9 cellular contexts compared by ENCODE assay signal in genomic region chr9:128911529-128912035, GRCh38. TPM values are rescaled to one million over a fixed set of nuclear protein-coding genes. Genes with fewer than 3 reads are reported as not detected.
A peak's percentile ranks its signal among the peaks of the same experiment; 100 is the strongest.
DNase-seq lines count a peak whose midpoint lies in the region; ATAC-seq and TF ChIP-seq lines count a peak whose summit lies in the region.
"Had no signal": no experiment of that assay in that cellular context is flagged by ENCODE, and none has a peak within 500 bp of the region (broad histone marks: within the 10 kb centered on the region; RNA-seq: fewer than 3 reads in every experiment).

No MANE protein-coding gene starts in this region.

- H3K4me3 ChIP-seq in AG10803 (ENCODE audit: low read length) = no peak overlapping the region
- no peak overlapping the region for H3K4me3 ChIP-seq in Panc1 (ENCODE audit: low read depth in 2 of 2, low read length in 2 of 2)
- H3K4me3 ChIP-seq in esophagus squamous epithelium = peak overlapping the region in 1 of 4 donors; percentile 35

- H3K4me1 ChIP-seq in Panc1 (ENCODE audit: control insufficient read depth, insufficient read depth, low read length) = peaks cover 12% of the 10 kb centered on the region; the same call in 1 of the 2 replicates
- H3K4me1 ChIP-seq in esophagus squamous epithelium = peaks cover 36 to 76% (median 70%) of the 10 kb centered on the region in 3 donors

- H3K27me3 ChIP-seq in Panc1 (ENCODE audit: control insufficient read depth, insufficient read depth, low read length) (no peaks in the 10 kb centered on the region), esophagus squamous epithelium (no peaks in the 10 kb centered on the region)

- H3K9me3 ChIP-seq in Panc1 (ENCODE audit: control insufficient read depth, insufficient read depth, low read depth, low read length) (no peaks in the 10 kb centered on the region), esophagus squamous epithelium (no peaks in the 10 kb centered on the region)

- DNase-seq in AG10803 (ENCODE audit: low read depth) = peak; percentile 72
- DNase-seq in Panc1 (ENCODE audit: low read depth, low spot score) = no peak
- DNase-seq in esophagus squamous epithelium (lab: John Stamatoyannopoulos, UW) = no peak
- DNase-seq in natural killer cell = no peak
- DNase-seq: stimulated activated CD4-positive, alpha-beta T cell treated with anti-CD3 and anti-CD28 coated beads, Interleukin-12 subunit alpha, Interleukin-12 subunit beta, amount 100 ng/mL, for 4 hours had no signal

- in situ Hi-C loops in Panc1 (cut with HindIII; ENCODE audit: low pct_unique_long_range_greater_than_20kb, low sequenced_read_pairs) = no loop called here

- POLR2A ChIA-PET in Panc1 (lab: Charles Lee) = no interaction called here

- peaks cover 23 to 76% of the 10 kb centered on the region in 2 donors for H3K4me1 Mint-ChIP-seq in natural killer cell

- H3K27ac ChIP-seq in Panc1 (ENCODE audit: low read length) (no peak overlapping the region; the same call in 1 of the 2 replicates), esophagus squamous epithelium (peak overlapping the region; percentile 74 to 93 (median 91))

- TF ChIP-seq CTCF in AG10803 (conservative IDR thresholded peaks at IDR 0.05; ENCODE audit: low read length) (no peak), Panc1 (IDR thresholded peaks at IDR 0.05) (no peak), esophagus squamous epithelium (IDR thresholded peaks at IDR 0.05) (no peak), natural killer cell (IDR thresholded peaks at IDR 0.05) (no peak)

- H3K9me3 Mint-ChIP-seq in natural killer cell = no peaks in the 10 kb centered on the region

- peak overlapping the region; percentile 82 to 91 for H3K27ac Mint-ChIP-seq in natural killer cell

- WGBS in esophagus squamous epithelium, 2 donors = 8 to 28% methylated on average over 6 to 7 of the region's 8 CpGs

- H3K36me3 Mint-ChIP-seq in natural killer cell = no peaks in the 10 kb centered on the region

- TF ChIP-seq POLR2A in esophagus squamous epithelium (IDR thresholded peaks at IDR 0.05) = no peak

- BruUV-seq in Panc1 (replicated peaks; lab: Mats Ljungman, UMichigan) = no TSS peak

- CTCF ChIA-PET in Panc1 (lab: Charles Lee) = no interaction called here

- no peak overlapping the region for H3K4me3 Mint-ChIP-seq in natural killer cell

- intact Hi-C loops in Panc1 (cut with micrococcal nuclease; ENCODE audit: unreplicated experiment) = no loop called here
- intact Hi-C loops in esophagus squamous epithelium (cut with DNase I) = no loop called here
- intact Hi-C loops in natural killer cell (cut with micrococcal nuclease) = no loop called here

- ATAC-seq in Panc1 (peak; percentile 36; the same call in 1 of the 2 replicates), natural killer cell (peak in 1 of 3 donors; percentile 21), HG03378 (IDR thresholded peaks at IDR 0.05; ENCODE audit: unreplicated experiment) (no peak), HG02571 (IDR thresholded peaks at IDR 0.05; ENCODE audit: unreplicated experiment) (no peak), HG02981 (IDR thresholded peaks at IDR 0.05; ENCODE audit: unreplicated experiment) (no peak), GM18873 (IDR thresholded peaks at IDR 0.05; ENCODE audit: low FRiP score, unreplicated experiment) (no peak)

- no peaks in the 10 kb centered on the region for H3K36me3 ChIP-seq in Panc1 (ENCODE audit: control insufficient read depth, insufficient read depth, low read length)
- H3K36me3 ChIP-seq in esophagus squamous epithelium = peaks cover 26 to 85% (median 49%) of the 10 kb centered on the region in 3 donors

- H3K27me3 Mint-ChIP-seq in natural killer cell (ENCODE audit: low read depth in 2 of 2) = no peaks in the 10 kb centered on the region

RNA-seq across cellular contexts. Expression of gene PHYHD1, which starts 9.2 kb away (rescaled TPM):
- total RNA-seq in Panc1 (2021; ENCODE audit: unreplicated experiment) (not detected), esophagus squamous epithelium (10 to 100 TPM in 3 of 4 donors, 1 to 10 TPM in 1; 3.7 to 34.0 (median 23.0) TPM), natural killer cell (1 to 10 TPM; 5.4 to 6.0 (median 5.4) TPM)
- not detected for polyA plus RNA-seq in Panc1 (2012; ENCODE audit: insufficient read length)

RNA-seq across cellular contexts. Expression of gene LRRC8A, which starts 29.6 kb away (rescaled TPM):
- total RNA-seq in Panc1 (2021; ENCODE audit: unreplicated experiment) (16.4 TPM), esophagus squamous epithelium (100 to 1,000 TPM in 3 of 4 donors, 10 to 100 TPM in 1; 70.0 to 153 (median 122) TPM), natural killer cell (10 to 100 TPM; 60.0 to 82.9 (median 67.9) TPM)
- polyA plus RNA-seq in Panc1 (2012; ENCODE audit: insufficient read length) = 18.1 TPM

RNA-seq across cellular contexts. Expression of gene KYAT1, which starts 29.8 kb away (rescaled TPM):
- 6.1 TPM for total RNA-seq in Panc1 (2021; ENCODE audit: unreplicated experiment)
- polyA plus RNA-seq in Panc1 (2012; ENCODE audit: insufficient read length) = 7.6 TPM
- total RNA-seq in esophagus squamous epithelium = 1 to 10 TPM; 4.0 to 9.4 (median 5.7) TPM
- 10 to 100 TPM in 1 of 3 donors, 1 to 10 TPM in 2; 8.9 to 11.3 (median 9.1) TPM for total RNA-seq in natural killer cell

RNA-seq across cellular contexts. Expression of gene DOLK, which starts 35.8 kb away (rescaled TPM):
- total RNA-seq in Panc1 (2021; ENCODE audit: unreplicated experiment) (20.0 TPM), esophagus squamous epithelium (10 to 100 TPM; 12.8 to 21.2 (median 16.2) TPM), natural killer cell (1 to 10 TPM; 4.8 to 8.9 (median 6.7) TPM)
- 20.1 TPM for polyA plus RNA-seq in Panc1 (2012; ENCODE audit: insufficient read length)

RNA-seq across cellular contexts. Expression of gene NUP188, which starts 35.9 kb away (rescaled TPM):
- total RNA-seq in Panc1 (2021; ENCODE audit: unreplicated experiment) (69.9 TPM), esophagus squamous epithelium (10 to 100 TPM; 61.0 to 78.6 (median 67.1) TPM), natural killer cell (10 to 100 TPM; 53.9 to 66.4 (median 58.3) TPM)
- 42.6 TPM for polyA plus RNA-seq in Panc1 (2012; ENCODE audit: insufficient read length)
